In the genomic region with DNA sequence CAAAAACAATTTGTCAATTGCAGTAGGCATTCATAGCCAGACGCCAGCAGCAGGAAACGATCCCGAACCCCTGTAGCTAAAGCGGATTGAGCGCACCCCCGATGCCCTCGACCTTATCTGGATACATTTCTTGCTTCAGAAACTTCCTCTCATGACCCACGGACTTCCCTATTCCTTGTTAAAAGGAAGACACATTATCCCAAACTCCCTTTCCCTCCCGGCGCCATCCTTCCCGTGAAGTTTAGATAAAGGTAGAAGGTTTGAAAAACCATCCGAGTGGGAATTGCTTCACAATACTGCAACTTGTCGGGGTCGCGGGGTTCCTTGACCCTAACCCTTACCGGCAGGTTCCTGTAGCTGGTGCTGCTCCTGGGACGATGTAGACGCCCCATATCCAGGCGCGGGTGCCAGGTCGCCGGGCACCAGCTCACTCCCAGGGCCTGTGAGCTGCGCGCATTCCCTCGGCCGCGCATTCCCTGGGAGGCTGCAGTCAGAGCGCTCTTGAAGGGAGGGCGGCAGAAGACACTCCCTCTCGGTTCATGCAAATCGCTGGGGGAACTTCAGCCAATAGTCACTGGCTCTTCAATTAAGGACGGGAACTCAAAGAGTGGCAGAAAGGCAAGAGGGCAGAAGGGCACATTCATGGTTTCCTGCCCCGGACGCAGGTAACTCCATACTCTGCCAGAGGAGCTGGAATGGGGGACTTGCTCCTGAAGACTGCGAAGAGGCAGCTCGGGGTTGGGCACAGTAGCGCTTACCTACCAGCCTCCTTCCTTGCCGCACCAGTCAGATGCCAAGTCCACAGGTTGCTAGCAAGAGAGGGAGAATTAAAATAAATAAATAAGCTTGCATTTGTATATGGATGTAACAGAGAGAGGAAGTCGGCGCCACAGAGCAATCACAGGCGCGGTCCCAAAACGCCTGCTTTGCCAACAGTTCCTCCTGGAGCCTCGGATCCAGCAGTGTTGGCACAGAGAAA, we compare ENCODE assay signal across 9 cellular contexts. TPM values are rescaled to one million over a fixed set of nuclear protein-coding genes. Genes with fewer than 3 reads are reported as not detected.
DNase-seq lines count a peak whose midpoint lies in the region; ATAC-seq and TF ChIP-seq lines count a peak whose summit lies in the region.
"Had no signal": no experiment of that assay in that cellular context is flagged by ENCODE, and none has a peak within 500 bp of the region (broad histone marks: within the 10 kb centered on the region; RNA-seq: fewer than 3 reads in every experiment).

No MANE protein-coding gene starts in this region.

- H3K27ac Mint-ChIP-seq in activated T-helper 1 cell treated with anti-CD3 and anti-CD28 coated beads, Interleukin-12 subunit alpha, Interleukin-12 subunit beta, Interleukin-2, Interleukin-4 antibody, amounts not matched to agents 30 ng/mL and 10 ng/mL and 1 ng/mL, durations not matched to agents 14 hours and 24 hours and 36 hours, result no peak overlapping the region

- no peaks in the 10 kb centered on the region for H3K4me1 Mint-ChIP-seq in activated T-helper 1 cell treated with anti-CD3 and anti-CD28 coated beads, Interleukin-12 subunit alpha, Interleukin-12 subunit beta, Interleukin-2, Interleukin-4 antibody, amounts not matched to agents 30 ng/mL and 10 ng/mL and 1 ng/mL, durations not matched to agents 14 hours and 24 hours and 36 hours (ENCODE audit: low read depth)
- H3K4me1 Mint-ChIP-seq: central memory CD8-positive, alpha-beta T cell had no signal

- H3K27me3 Mint-ChIP-seq in activated T-helper 1 cell treated with anti-CD3 and anti-CD28 coated beads, Interleukin-12 subunit alpha, Interleukin-12 subunit beta, Interleukin-2, Interleukin-4 antibody, amounts not matched to agents 30 ng/mL and 10 ng/mL and 1 ng/mL, durations not matched to agents 14 hours and 24 hours and 36 hours (ENCODE audit: insufficient read depth), result peaks cover 25% of the 10 kb centered on the region

- ATAC-seq in SK-N-SH treated with all-trans-retinoic acid at 6 μM for 48 hours, result peak; percentile 93
- peak; percentile 96 to 98 for ATAC-seq in left cardiac atrium
- ATAC-seq in GM18861 (IDR thresholded peaks at IDR 0.05; ENCODE audit: unreplicated experiment), result no peak

- intact Hi-C loops in left cardiac atrium (cut with DNase I) (loop anchor here in 1 of 2 donors (5.0 to 10.0 kb wide), 4 partner anchors 128 to 760 kb away; no protein-coding TSS in a partner anchor), posterior cingulate gyrus (cut with DNase I) (loop anchor here (10.0 kb wide), 1 partner anchor 540 kb away; no protein-coding TSS in a partner anchor)
- intact Hi-C loops in activated T-helper 1 cell treated with anti-CD3 and anti-CD28 coated beads, Interleukin-12 subunit alpha, Interleukin-12 subunit beta, Interleukin-2, Interleukin-4 antibody, amounts not matched to agents 30 ng/mL and 10 ng/mL and 1 ng/mL, durations not matched to agents 14 hours and 24 hours and 36 hours (cut with micrococcal nuclease), result loop anchor here (5.0 to 10.0 kb wide), 2 partner anchors 788 to 940 kb away; no protein-coding TSS in a partner anchor

- H3K9me3 Mint-ChIP-seq in activated T-helper 1 cell treated with anti-CD3 and anti-CD28 coated beads, Interleukin-12 subunit alpha, Interleukin-12 subunit beta, Interleukin-2, Interleukin-4 antibody, amounts not matched to agents 30 ng/mL and 10 ng/mL and 1 ng/mL, durations not matched to agents 14 hours and 24 hours and 36 hours, result no peaks in the 10 kb centered on the region

- DNase-seq in left cardiac atrium (peak; percentile 53), posterior cingulate gyrus (peak in 9 of 10 donors; percentile 22 to 93 (median 60)), SW 1271 (lab: John Stamatoyannopoulos, UW) (no peak), NOMO-1 treated with DMSO at 0.1 percent for 48 hours (lab: John Stamatoyannopoulos, UW; ENCODE audit: unreplicated experiment) (no peak)
- no peak for DNase-seq in activated T-helper 1 cell treated with anti-CD3 and anti-CD28 coated beads, Interleukin-12 subunit alpha, Interleukin-12 subunit beta, Interleukin-2, Interleukin-4 antibody, amounts not matched to agents 30 ng/mL and 10 ng/mL and 1 ng/mL, durations not matched to agents 14 hours and 24 hours and 36 hours (ENCODE audit: low spot score)

- H3K36me3 Mint-ChIP-seq in activated T-helper 1 cell treated with anti-CD3 and anti-CD28 coated beads, Interleukin-12 subunit alpha, Interleukin-12 subunit beta, Interleukin-2, Interleukin-4 antibody, amounts not matched to agents 30 ng/mL and 10 ng/mL and 1 ng/mL, durations not matched to agents 14 hours and 24 hours and 36 hours (ENCODE audit: low read depth), result no peaks in the 10 kb centered on the region

- no peak for TF ChIP-seq RAD21 in Ishikawa (IDR thresholded peaks at IDR 0.05; ENCODE audit: low read depth)

- H3K4me3 Mint-ChIP-seq in activated T-helper 1 cell treated with anti-CD3 and anti-CD28 coated beads, Interleukin-12 subunit alpha, Interleukin-12 subunit beta, Interleukin-2, Interleukin-4 antibody, amounts not matched to agents 30 ng/mL and 10 ng/mL and 1 ng/mL, durations not matched to agents 14 hours and 24 hours and 36 hours, result no peak overlapping the region
- H3K4me3 Mint-ChIP-seq: central memory CD8-positive, alpha-beta T cell had no signal

- no peak for TF ChIP-seq EP300 in Ishikawa (IDR thresholded peaks at IDR 0.05; ENCODE audit: borderline replicate concordance)

TF ChIP-seq in Ishikawa, 13 proteins besides CTCF, POLR2A, EP300 and RAD21:
- TF ChIP-seq YY1 (IDR thresholded peaks at IDR 0.05; ENCODE audit: low read depth), result peak; percentile 62; the same call in 1 of the 2 replicates
- TF ChIP-seq, protein P1, sequence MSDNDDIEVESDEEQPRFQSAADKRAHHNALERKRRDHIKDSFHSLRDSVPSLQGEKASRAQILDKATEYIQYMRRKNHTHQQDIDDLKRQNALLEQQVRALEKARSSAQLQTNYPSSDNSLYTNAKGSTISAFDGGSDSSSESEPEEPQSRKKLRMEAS (IDR thresholded peaks at IDR 0.05), result peak; percentile 51; the same call in 1 of the 2 replicates
- peak; percentile 48; the same call in 1 of the 2 replicates for TF ChIP-seq TAF1 (IDR thresholded peaks at IDR 0.05; ENCODE audit: low read depth)
- no peak for TF ChIP-seq CREB1 (IDR thresholded peaks at IDR 0.05; ENCODE audit: low read depth)
- peak; percentile 53 for TF ChIP-seq TEAD4 (IDR thresholded peaks at IDR 0.05)
- TF ChIP-seq FOXM1 (IDR thresholded peaks at IDR 0.05; ENCODE audit: borderline replicate concordance, low read depth), result no peak

TF ChIP-seq in SK-N-SH treated with all-trans-retinoic acid at 6 μM for 48 hours, 23 proteins besides CTCF, POLR2A, EP300 and RAD21 (continues in another document):
- TF ChIP-seq, protein P2, sequence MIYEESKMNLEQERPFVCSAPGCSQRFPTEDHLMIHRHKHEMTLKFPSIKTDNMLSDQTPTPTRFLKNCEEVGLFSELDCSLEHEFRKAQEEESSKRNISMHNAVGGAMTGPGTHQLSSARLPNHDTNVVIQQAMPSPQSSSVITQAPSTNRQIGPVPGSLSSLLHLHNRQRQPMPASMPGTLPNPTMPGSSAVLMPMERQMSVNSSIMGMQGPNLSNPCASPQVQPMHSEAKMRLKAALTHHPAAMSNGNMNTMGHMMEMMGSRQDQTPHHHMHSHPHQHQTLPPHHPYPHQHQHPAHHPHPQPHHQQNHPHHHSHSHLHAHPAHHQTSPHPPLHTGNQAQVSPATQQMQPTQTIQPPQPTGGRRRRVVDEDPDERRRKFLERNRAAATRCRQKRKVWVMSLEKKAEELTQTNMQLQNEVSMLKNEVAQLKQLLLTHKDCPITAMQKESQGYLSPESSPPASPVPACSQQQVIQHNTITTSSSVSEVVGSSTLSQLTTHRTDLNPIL (CRISPR knock-in tag; IDR thresholded peaks at IDR 0.05; ENCODE audit: low read depth), result no peak
- TF ChIP-seq RARB (CRISPR knock-in tag; IDR thresholded peaks at IDR 0.05) (no peak), ARNTL (CRISPR knock-in tag; IDR thresholded peaks at IDR 0.05; ENCODE audit: borderline replicate concordance, low read depth) (no peak), ZFP30 (CRISPR knock-in tag; IDR thresholded peaks at IDR 0.05) (no peak), GLIS3 (CRISPR knock-in tag; IDR thresholded peaks at IDR 0.05) (no peak), OSR1 (CRISPR knock-in tag; IDR thresholded peaks at IDR 0.05) (no peak), ZNF70 (CRISPR knock-in tag; IDR thresholded peaks at IDR 0.05) (no peak), ESRRG (CRISPR knock-in tag; IDR thresholded peaks at IDR 0.05) (no peak), TCF4 (CRISPR knock-in tag; IDR thresholded peaks at IDR 0.05; ENCODE audit: borderline replicate concordance) (no peak), ZNF565 (CRISPR knock-in tag; conservative IDR thresholded peaks at IDR 0.05; ENCODE audit: low read depth) (no peak), ISL1 (CRISPR knock-in tag; IDR thresholded peaks at IDR 0.05) (no peak), CSDC2 (CRISPR knock-in tag; IDR thresholded peaks at IDR 0.05) (no peak), ZFP3 (CRISPR knock-in tag; IDR thresholded peaks at IDR 0.05) (no peak), SNAI2 (CRISPR knock-in tag; IDR thresholded peaks at IDR 0.05) (no peak), ZC3H10 (CRISPR knock-in tag; IDR thresholded peaks at IDR 0.05) (no peak), ZNF8 (CRISPR knock-in tag; IDR thresholded peaks at IDR 0.05) (no peak), BACH2 (CRISPR knock-in tag; IDR thresholded peaks at IDR 0.05; ENCODE audit: borderline replicate concordance) (no peak), PPARA (CRISPR knock-in tag; IDR thresholded peaks at IDR 0.05; ENCODE audit: borderline replicate concordance) (no peak)
- TF ChIP-seq, protein P3, sequence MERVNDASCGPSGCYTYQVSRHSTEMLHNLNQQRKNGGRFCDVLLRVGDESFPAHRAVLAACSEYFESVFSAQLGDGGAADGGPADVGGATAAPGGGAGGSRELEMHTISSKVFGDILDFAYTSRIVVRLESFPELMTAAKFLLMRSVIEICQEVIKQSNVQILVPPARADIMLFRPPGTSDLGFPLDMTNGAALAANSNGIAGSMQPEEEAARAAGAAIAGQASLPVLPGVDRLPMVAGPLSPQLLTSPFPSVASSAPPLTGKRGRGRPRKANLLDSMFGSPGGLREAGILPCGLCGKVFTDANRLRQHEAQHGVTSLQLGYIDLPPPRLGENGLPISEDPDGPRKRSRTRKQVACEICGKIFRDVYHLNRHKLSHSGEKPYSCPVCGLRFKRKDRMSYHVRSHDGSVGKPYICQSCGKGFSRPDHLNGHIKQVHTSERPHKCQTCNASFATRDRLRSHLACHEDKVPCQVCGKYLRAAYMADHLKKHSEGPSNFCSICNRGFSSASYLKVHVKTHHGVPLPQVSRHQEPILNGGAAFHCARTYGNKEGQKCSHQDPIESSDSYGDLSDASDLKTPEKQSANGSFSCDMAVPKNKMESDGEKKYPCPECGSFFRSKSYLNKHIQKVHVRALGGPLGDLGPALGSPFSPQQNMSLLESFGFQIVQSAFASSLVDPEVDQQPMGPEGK (CRISPR knock-in tag; IDR thresholded peaks at IDR 0.05; ENCODE audit: borderline replicate concordance), result no peak

RNA-seq across cellular contexts. Expression of a gene that starts 0.7 kb away (rescaled TPM):
- 10 to 100 TPM in 1 of 2 donors, 1 to 10 TPM in 1; 8.7 to 34.5 TPM for total RNA-seq in left cardiac atrium
- not detected in 2 replicates for total RNA-seq in activated T-helper 1 cell treated with anti-CD3 and anti-CD28 coated beads, Interleukin-12 subunit alpha, Interleukin-12 subunit beta, Interleukin-2, Interleukin-4 antibody, amounts not matched to agents 30 ng/mL and 10 ng/mL and 1 ng/mL, durations not matched to agents 14 hours and 24 hours and 36 hours

Comparison
In these comparisons a context has a peak if more than half of its experiments do, and no peak if none do; other contexts are left out.
1. DNase-seq: peak in left cardiac atrium (single experiment) and posterior cingulate gyrus (9 of 10); none in SW 1271 (0 of 2), NOMO-1 treated with DMSO at 0.1 percent for 48 hours (single experiment) and activated T-helper 1 cell treated with anti-CD3 and anti-CD28 coated beads, Interleukin-12 subunit alpha, Interleukin-12 subunit beta, Interleukin-2, Interleukin-4 antibody, amounts not matched to agents 30 ng/mL and 10 ng/mL and 1 ng/mL, durations not matched to agents 14 hours and 24 hours and 36 hours (single experiment).